In the genomic region with DNA sequence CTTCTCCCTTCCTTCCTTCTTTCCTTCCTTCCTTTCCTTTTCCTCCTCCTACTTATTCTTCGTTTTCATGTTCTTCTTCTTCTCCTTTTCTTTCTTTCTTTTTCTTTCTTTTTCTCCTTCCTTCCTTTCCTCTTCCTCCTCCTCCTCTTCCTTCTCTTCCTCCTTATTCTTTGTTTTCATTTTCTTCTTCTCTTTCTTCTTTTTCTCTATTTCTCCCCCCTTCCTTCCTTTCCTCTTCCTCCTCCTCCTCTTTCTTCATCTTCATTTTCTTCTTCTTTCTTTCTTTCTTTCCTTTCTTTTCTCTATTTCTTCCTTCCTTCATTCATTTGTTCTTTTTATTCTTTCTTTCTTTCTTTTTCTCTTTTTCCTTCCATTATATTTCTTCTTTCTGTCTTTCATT, we compare ENCODE assay signal across 18 cellular contexts.
"Had no signal": no experiment of that assay in that cellular context is flagged by ENCODE, and none has a peak within 500 bp of the region (broad histone marks: within the 10 kb centered on the region; RNA-seq: fewer than 3 reads in every experiment).

No MANE protein-coding gene starts in this region.

- H3K27ac Mint-ChIP-seq: mesothelial cell of epicardium, naive B cell had no signal

- H3K4me1 Mint-ChIP-seq: naive B cell had no signal

- H3K27ac ChIP-seq: coronary artery, dorsolateral prefrontal cortex, esophagus muscularis mucosa, foreskin keratinocyte, gastroesophageal sphincter, heart left ventricle, left lung, lower lobe of right lung had no signal

- H3K9me3 ChIP-seq: esophagus muscularis mucosa, gastroesophageal sphincter, heart left ventricle, left lung, lower lobe of right lung, mucosa of descending colon had no signal

- H3K27me3 ChIP-seq: esophagus muscularis mucosa, foreskin keratinocyte, gastroesophageal sphincter, heart left ventricle, left lung had no signal

- ATAC-seq: foreskin keratinocyte, gastroesophageal sphincter, heart left ventricle, left cardiac atrium, left lung, left ventricle myocardium superior, lower lobe of right lung, mucosa of descending colon had no signal

- H3K36me3 ChIP-seq: esophagus muscularis mucosa, gastroesophageal sphincter, heart left ventricle, left lung, lower lobe of right lung had no signal

- H3K36me3 Mint-ChIP-seq: mesothelial cell of epicardium, naive B cell had no signal

- H3K4me3 ChIP-seq: coronary artery, dorsolateral prefrontal cortex, esophagus muscularis mucosa, gastroesophageal sphincter, heart left ventricle, left lung, lower lobe of right lung, mucosa of descending colon had no signal

- DNase-seq: dermis blood vessel endothelial cell; dorsolateral prefrontal cortex; effector CD4-positive, alpha-beta T cell; effector memory CD4-positive, alpha-beta T cell; foreskin keratinocyte; heart left ventricle; hippocampal formation; left cardiac atrium; left lung; left ventricle myocardium superior; lower lobe of right lung; mesenchymal stem cell; mucosa of descending colon; naive B cell had no signal

- H3K9me3 Mint-ChIP-seq: mesothelial cell of epicardium had no signal

- H3K4me1 ChIP-seq: esophagus muscularis mucosa, foreskin keratinocyte, gastroesophageal sphincter, heart left ventricle, left lung, lower lobe of right lung had no signal

- H3K4me3 Mint-ChIP-seq: mesothelial cell of epicardium, naive B cell had no signal
